Comparison of ENCODE assay signal across 1 cellular context in genomic region chr17:75205793-75206163, GRCh38.
A peak's percentile ranks its signal among the peaks of the same experiment; 100 is the strongest.
TF ChIP-seq lines count a peak whose summit lies in the region.

No MANE protein-coding gene starts in this region.

TF ChIP-seq in K562, 482 proteins besides CTCF, POLR2A, EP300 and RAD21 (continues in another document):
- TF ChIP-seq ZNF175 (CRISPR knock-in tag; IDR thresholded peaks at IDR 0.05; ENCODE audit: low read depth) (no peak), RB1 (IDR thresholded peaks at IDR 0.05; ENCODE audit: low read depth) (0 out of 2 replicates have a peak, but pooled peaks have one; percentile 10), GATA2 (CRISPR knock-in tag; IDR thresholded peaks at IDR 0.05) (no peak; the same call in 1 of the 2 replicates), CBFA2T3 (IDR thresholded peaks at IDR 0.05) (no peak), ETS1 (conservative IDR thresholded peaks at IDR 0.05; ENCODE audit: control insufficient read depth, low read depth, low read length) (peak; percentile 27; the same call in 1 of the 2 replicates), LARP7 (IDR thresholded peaks at IDR 0.05) (0 out of 2 replicates have a peak, but pooled peaks have one; percentile 6), ZNF3 (CRISPR knock-in tag; IDR thresholded peaks at IDR 0.05) (no peak), SMARCE1 (IDR thresholded peaks at IDR 0.05) (peak; percentile 16; the same call in 1 of the 2 replicates), PHF20 (IDR thresholded peaks at IDR 0.05; ENCODE audit: partially characterized antibody) (peak; percentile 53), ZBTB7A (IDR thresholded peaks at IDR 0.05; ENCODE audit: borderline replicate concordance, control insufficient read depth, low read depth, low read length) (peak; percentile 89), SMAD3 (CRISPR knock-in tag; conservative IDR thresholded peaks at IDR 0.05) (no peak), NCOA4 (IDR thresholded peaks at IDR 0.05; ENCODE audit: partially characterized antibody) (no peak), RBBP5 (IDR thresholded peaks at IDR 0.05; ENCODE audit: borderline replicate concordance, insufficient read depth, low read length, poor library complexity, severe bottlenecking) (peak; percentile 47), CREM (IDR thresholded peaks at IDR 0.05; ENCODE audit: low read depth) (no peak), CHD1 (IDR thresholded peaks at IDR 0.05; ENCODE audit: low read length) (no peak), UBTF (IDR thresholded peaks at IDR 0.05; ENCODE audit: borderline replicate concordance in 1 of 2, low read depth in 2 of 2, low read length in 2 of 2) (no peak), ETV5 (CRISPR knock-in tag; IDR thresholded peaks at IDR 0.05; ENCODE audit: low read depth) (0 out of 2 replicates have a peak, but pooled peaks have one; percentile 6), THRA (IDR thresholded peaks at IDR 0.05) (no peak), NR2F6 (CRISPR knock-in tag; IDR thresholded peaks at IDR 0.05) (no peak), RERE (CRISPR knock-in tag; IDR thresholded peaks at IDR 0.05; ENCODE audit: borderline replicate concordance) (no peak), TEAD1 (CRISPR knock-in tag; IDR thresholded peaks at IDR 0.05) (0 out of 4 replicates have a peak, but pooled peaks of 1 of the 2 experiments have one; percentile 9), MTA1 (IDR thresholded peaks at IDR 0.05; ENCODE audit: borderline replicate concordance) (no peak), GATAD2B (IDR thresholded peaks at IDR 0.05; ENCODE audit: borderline replicate concordance) (no peak), NFIC (IDR thresholded peaks at IDR 0.05) (peak; percentile 2; the same call in 1 of the 2 replicates), NKRF (IDR thresholded peaks at IDR 0.05; ENCODE audit: borderline replicate concordance) (peak; percentile 70; the same call in 1 of the 2 replicates), ZNF766 (CRISPR knock-in tag; conservative IDR thresholded peaks at IDR 0.05) (0 out of 2 replicates have a peak, but pooled peaks have one; percentile 1), KAT7 (CRISPR knock-in tag; IDR thresholded peaks at IDR 0.05; ENCODE audit: borderline replicate concordance) (0 out of 2 replicates have a peak, but pooled peaks have one; percentile 51), E2F6 (IDR thresholded peaks at IDR 0.05; ENCODE audit: borderline replicate concordance in 1 of 2, extremely low read depth in 1 of 2, insufficient read depth in 1 of 2, insufficient read length in 1 of 2, low read depth in 1 of 2, low read length in 1 of 2, poor library complexity in 1 of 2, severe bottlenecking in 1 of 2) (peak in 1 of 2 experiments; percentile 1), ZNF12 (CRISPR knock-in tag; IDR thresholded peaks at IDR 0.05) (0 out of 2 replicates have a peak, but pooled peaks have one; percentile 36), CCNT2 (IDR thresholded peaks at IDR 0.05; ENCODE audit: borderline replicate concordance, extremely low read depth, insufficient read length, low read depth, low read length) (no peak), RBM17 (IDR thresholded peaks at IDR 0.05; ENCODE audit: borderline replicate concordance, low read depth, low read length) (no peak), HDAC1 (IDR thresholded peaks at IDR 0.05) (peak in 1 of 2 experiments; percentile 19; a peak in 1 of 4 replicates), MLLT1 (IDR thresholded peaks at IDR 0.05) (peak in 1 of 2 experiments; percentile 42; a peak in 1 of 4 replicates)
